In genomic region chr20:62942456-62942855, GRCh38 we compare ENCODE assay signal across 2 cellular contexts.
TF ChIP-seq lines count a peak whose summit lies in the region.

No MANE protein-coding gene starts in this region.

TF ChIP-seq in GM23338, 12 proteins besides CTCF, POLR2A, EP300 and RAD21 (continued from another document):
- TF ChIP-seq ZNF462 (CRISPR knock-in tag; IDR thresholded peaks at IDR 0.05) (no peak), ZNF331 (CRISPR knock-in tag; IDR thresholded peaks at IDR 0.05; ENCODE audit: low read depth) (no peak), JUNB (IDR thresholded peaks at IDR 0.05; ENCODE audit: unreplicated experiment) (no peak), EZH2phosphoT487 (IDR thresholded peaks at IDR 0.05; ENCODE audit: unreplicated experiment) (no peak), EZH2 (IDR thresholded peaks at IDR 0.05; ENCODE audit: low read depth, unreplicated experiment) (no peak), POLR2AphosphoS5 (IDR thresholded peaks at IDR 0.05; ENCODE audit: low read depth) (no peak), STAT1 (IDR thresholded peaks at IDR 0.05; ENCODE audit: unreplicated experiment) (no peak), CREB1 (CRISPR knock-in tag; IDR thresholded peaks at IDR 0.05; ENCODE audit: low read depth) (no peak), ETS1 (IDR thresholded peaks at IDR 0.05) (no peak), REST (IDR thresholded peaks at IDR 0.05; ENCODE audit: unreplicated experiment) (no peak)

TF ChIP-seq in endothelial cell of umbilical vein, 7 proteins besides CTCF, POLR2A, EP300 and RAD21:
- TF ChIP-seq MAX (IDR thresholded peaks at IDR 0.05; ENCODE audit: insufficient read depth, insufficient read length) = no peak
